In genomic region chr22:27723708-27724107, GRCh38 we compare ENCODE assay signal across 1 cellular context.
A peak's percentile ranks its signal among the peaks of the same experiment; 100 is the strongest.
TF ChIP-seq lines count a peak whose summit lies in the region.

No MANE protein-coding gene starts in this region.

TF ChIP-seq in K562, 482 proteins besides CTCF, POLR2A, EP300 and RAD21:
- TF ChIP-seq CHD7 (IDR thresholded peaks at IDR 0.05; ENCODE audit: low read depth, low read length) = no peak
- TF ChIP-seq, protein P1, sequence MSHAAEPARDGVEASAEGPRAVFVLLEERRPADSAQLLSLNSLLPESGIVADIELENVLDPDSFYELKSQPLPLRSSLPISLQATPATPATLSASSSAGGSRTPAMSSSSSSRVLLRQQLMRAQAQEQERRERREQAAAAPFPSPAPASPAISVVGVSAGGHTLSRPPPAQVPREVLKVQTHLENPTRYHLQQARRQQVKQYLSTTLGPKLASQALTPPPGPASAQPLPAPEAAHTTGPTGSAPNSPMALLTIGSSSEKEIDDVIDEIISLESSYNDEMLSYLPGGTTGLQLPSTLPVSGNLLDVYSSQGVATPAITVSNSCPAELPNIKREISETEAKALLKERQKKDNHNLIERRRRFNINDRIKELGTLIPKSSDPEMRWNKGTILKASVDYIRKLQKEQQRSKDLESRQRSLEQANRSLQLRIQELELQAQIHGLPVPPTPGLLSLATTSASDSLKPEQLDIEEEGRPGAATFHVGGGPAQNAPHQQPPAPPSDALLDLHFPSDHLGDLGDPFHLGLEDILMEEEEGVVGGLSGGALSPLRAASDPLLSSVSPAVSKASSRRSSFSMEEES (CRISPR knock-in tag; IDR thresholded peaks at IDR 0.05) = peak; percentile 61
- peak; percentile 36; the same call in 1 of the 2 replicates for TF ChIP-seq RAD51 (IDR thresholded peaks at IDR 0.05; ENCODE audit: borderline replicate concordance, low read depth)
- TF ChIP-seq, protein P2, sequence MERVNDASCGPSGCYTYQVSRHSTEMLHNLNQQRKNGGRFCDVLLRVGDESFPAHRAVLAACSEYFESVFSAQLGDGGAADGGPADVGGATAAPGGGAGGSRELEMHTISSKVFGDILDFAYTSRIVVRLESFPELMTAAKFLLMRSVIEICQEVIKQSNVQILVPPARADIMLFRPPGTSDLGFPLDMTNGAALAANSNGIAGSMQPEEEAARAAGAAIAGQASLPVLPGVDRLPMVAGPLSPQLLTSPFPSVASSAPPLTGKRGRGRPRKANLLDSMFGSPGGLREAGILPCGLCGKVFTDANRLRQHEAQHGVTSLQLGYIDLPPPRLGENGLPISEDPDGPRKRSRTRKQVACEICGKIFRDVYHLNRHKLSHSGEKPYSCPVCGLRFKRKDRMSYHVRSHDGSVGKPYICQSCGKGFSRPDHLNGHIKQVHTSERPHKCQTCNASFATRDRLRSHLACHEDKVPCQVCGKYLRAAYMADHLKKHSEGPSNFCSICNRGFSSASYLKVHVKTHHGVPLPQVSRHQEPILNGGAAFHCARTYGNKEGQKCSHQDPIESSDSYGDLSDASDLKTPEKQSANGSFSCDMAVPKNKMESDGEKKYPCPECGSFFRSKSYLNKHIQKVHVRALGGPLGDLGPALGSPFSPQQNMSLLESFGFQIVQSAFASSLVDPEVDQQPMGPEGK (CRISPR knock-in tag; IDR thresholded peaks at IDR 0.05; ENCODE audit: borderline replicate concordance) = no peak
- TF ChIP-seq, protein P3, sequence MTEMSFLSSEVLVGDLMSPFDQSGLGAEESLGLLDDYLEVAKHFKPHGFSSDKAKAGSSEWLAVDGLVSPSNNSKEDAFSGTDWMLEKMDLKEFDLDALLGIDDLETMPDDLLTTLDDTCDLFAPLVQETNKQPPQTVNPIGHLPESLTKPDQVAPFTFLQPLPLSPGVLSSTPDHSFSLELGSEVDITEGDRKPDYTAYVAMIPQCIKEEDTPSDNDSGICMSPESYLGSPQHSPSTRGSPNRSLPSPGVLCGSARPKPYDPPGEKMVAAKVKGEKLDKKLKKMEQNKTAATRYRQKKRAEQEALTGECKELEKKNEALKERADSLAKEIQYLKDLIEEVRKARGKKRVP (CRISPR knock-in tag; IDR thresholded peaks at IDR 0.05) = no peak
- TF ChIP-seq ZNF174 (CRISPR knock-in tag; IDR thresholded peaks at IDR 0.05) = no peak
- TF ChIP-seq HDGF (IDR thresholded peaks at IDR 0.05) = no peak
- TF ChIP-seq, protein P4, sequence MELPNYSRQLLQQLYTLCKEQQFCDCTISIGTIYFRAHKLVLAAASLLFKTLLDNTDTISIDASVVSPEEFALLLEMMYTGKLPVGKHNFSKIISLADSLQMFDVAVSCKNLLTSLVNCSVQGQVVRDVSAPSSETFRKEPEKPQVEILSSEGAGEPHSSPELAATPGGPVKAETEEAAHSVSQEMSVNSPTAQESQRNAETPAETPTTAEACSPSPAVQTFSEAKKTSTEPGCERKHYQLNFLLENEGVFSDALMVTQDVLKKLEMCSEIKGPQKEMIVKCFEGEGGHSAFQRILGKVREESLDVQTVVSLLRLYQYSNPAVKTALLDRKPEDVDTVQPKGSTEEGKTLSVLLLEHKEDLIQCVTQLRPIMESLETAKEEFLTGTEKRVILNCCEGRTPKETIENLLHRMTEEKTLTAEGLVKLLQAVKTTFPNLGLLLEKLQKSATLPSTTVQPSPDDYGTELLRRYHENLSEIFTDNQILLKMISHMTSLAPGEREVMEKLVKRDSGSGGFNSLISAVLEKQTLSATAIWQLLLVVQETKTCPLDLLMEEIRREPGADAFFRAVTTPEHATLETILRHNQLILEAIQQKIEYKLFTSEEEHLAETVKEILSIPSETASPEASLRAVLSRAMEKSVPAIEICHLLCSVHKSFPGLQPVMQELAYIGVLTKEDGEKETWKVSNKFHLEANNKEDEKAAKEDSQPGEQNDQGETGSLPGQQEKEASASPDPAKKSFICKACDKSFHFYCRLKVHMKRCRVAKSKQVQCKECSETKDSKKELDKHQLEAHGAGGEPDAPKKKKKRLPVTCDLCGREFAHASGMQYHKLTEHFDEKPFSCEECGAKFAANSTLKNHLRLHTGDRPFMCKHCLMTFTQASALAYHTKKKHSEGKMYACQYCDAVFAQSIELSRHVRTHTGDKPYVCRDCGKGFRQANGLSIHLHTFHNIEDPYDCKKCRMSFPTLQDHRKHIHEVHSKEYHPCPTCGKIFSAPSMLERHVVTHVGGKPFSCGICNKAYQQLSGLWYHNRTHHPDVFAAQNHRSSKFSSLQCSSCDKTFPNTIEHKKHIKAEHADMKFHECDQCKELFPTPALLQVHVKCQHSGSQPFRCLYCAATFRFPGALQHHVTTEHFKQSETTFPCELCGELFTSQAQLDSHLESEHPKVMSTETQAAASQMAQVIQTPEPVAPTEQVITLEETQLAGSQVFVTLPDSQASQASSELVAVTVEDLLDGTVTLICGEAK (IDR thresholded peaks at IDR 0.05) = no peak
- TF ChIP-seq, protein P4 (CRISPR knock-in tag; IDR thresholded peaks at IDR 0.05) = no peak
- TF ChIP-seq FOXM1 (IDR thresholded peaks at IDR 0.05; ENCODE audit: low read depth) = no peak
- TF ChIP-seq FOXM1 (CRISPR knock-in tag; IDR thresholded peaks at IDR 0.05; ENCODE audit: low read depth) = no peak
- no peak for TF ChIP-seq HDAC3 (IDR thresholded peaks at IDR 0.05; ENCODE audit: borderline replicate concordance, partially characterized antibody)
- TF ChIP-seq NFYB (IDR thresholded peaks at IDR 0.05; ENCODE audit: extremely low read depth, insufficient read length) = peak; percentile 11
- TF ChIP-seq, protein P5, sequence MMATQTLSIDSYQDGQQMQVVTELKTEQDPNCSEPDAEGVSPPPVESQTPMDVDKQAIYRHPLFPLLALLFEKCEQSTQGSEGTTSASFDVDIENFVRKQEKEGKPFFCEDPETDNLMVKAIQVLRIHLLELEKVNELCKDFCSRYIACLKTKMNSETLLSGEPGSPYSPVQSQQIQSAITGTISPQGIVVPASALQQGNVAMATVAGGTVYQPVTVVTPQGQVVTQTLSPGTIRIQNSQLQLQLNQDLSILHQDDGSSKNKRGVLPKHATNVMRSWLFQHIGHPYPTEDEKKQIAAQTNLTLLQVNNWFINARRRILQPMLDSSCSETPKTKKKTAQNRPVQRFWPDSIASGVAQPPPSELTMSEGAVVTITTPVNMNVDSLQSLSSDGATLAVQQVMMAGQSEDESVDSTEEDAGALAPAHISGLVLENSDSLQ (IDR thresholded peaks at IDR 0.05) = peak; percentile 79
- TF ChIP-seq SMARCA4 (IDR thresholded peaks at IDR 0.05) = no peak
- no peak for TF ChIP-seq HMGN3 (IDR thresholded peaks at IDR 0.05; ENCODE audit: borderline replicate concordance, extremely low read depth, insufficient read length, low read depth, low read length)
- TF ChIP-seq ESRRA (IDR thresholded peaks at IDR 0.05; ENCODE audit: borderline replicate concordance, low read depth) = no peak
- no peak for TF ChIP-seq BRF1 (IDR thresholded peaks at IDR 0.05; ENCODE audit: borderline replicate concordance, extremely low read depth, insufficient read length)
- peak; percentile 62; the same call in 1 of the 2 replicates for TF ChIP-seq TOE1 (IDR thresholded peaks at IDR 0.05; ENCODE audit: borderline replicate concordance)
- TF ChIP-seq TOE1 (CRISPR knock-in tag; IDR thresholded peaks at IDR 0.05; ENCODE audit: borderline replicate concordance, low read depth) = no peak
- no peak for TF ChIP-seq RBBP5 (IDR thresholded peaks at IDR 0.05; ENCODE audit: borderline replicate concordance, insufficient read depth, low read length, poor library complexity, severe bottlenecking)
- peak; percentile 31; the same call in 1 of the 2 replicates for TF ChIP-seq USF2 (CRISPR knock-in tag; IDR thresholded peaks at IDR 0.05)
